Comparison of ENCODE assay signal across 16 cellular contexts in the genomic region with DNA sequence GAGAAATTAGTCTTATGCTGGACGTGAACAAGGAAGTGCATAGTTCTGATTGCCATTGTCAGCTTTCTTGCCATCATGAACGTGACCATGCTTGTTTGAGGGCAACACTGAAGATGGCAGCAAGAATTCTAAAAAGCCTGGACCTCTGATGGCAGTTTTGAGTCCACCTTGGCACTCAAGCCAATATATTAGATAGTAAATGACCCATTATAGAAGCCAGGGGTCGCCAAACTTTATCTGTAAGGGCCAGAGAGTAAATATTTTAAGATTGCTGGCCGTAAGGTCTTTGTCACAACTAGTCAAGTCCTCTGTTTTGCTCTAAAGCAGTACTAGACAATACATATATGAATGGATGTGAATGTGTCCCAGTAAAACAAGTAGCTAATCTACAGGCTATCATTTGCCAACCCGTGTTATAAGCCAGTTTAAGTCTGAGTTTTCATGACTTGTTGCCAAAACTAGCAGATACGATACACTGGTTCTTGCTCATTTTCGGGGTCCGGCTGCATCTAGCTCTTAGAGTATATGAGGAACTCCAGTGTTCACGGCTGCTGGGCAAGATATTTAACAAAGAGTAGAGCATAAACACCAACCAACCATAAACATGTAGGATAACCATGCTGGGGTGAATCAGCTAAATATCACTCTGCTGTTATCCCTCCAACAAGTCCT.
A peak's percentile ranks its signal among the peaks of the same experiment; 100 is the strongest.
DNase-seq lines count a peak whose midpoint lies in the region; ATAC-seq and TF ChIP-seq lines count a peak whose summit lies in the region.
"Had no signal": no experiment of that assay in that cellular context is flagged by ENCODE, and none has a peak within 500 bp of the region (broad histone marks: within the 10 kb centered on the region; RNA-seq: fewer than 3 reads in every experiment).

No MANE protein-coding gene starts in this region.

- H2BK15ac ChIP-seq in H9 (ENCODE audit: low read depth, low read length) = no peak overlapping the region

- no peak overlapping the region for H3K27ac ChIP-seq in CD4-positive, CD25-positive, alpha-beta regulatory T cell (ENCODE audit: insufficient read depth, low read length, poor library complexity, severe bottlenecking)
- no peak overlapping the region for H3K27ac ChIP-seq in H9 (ENCODE audit: insufficient read length, low read depth, low read length)
- H3K27ac ChIP-seq in coronary artery = no peak overlapping the region
- no peak overlapping the region for H3K27ac ChIP-seq in colonic mucosa
- H3K27ac ChIP-seq: KMS-11 had no signal

- POLR2A ChIA-PET in T-cell (lab: Charles Lee) = no interaction called here

- no peak for ATAC-seq in CD4-positive, CD25-positive, alpha-beta regulatory T cell (ENCODE audit: low read depth in 2 of 2)
- ATAC-seq in T-cell (replicated peaks in 1 of 4) = no peak
- ATAC-seq in memory B cell (ENCODE audit: low read depth) = no peak
- no peak for ATAC-seq in GM21515 (IDR thresholded peaks at IDR 0.05; ENCODE audit: unreplicated experiment)
- no peak for ATAC-seq in GM21723 (IDR thresholded peaks at IDR 0.05; ENCODE audit: unreplicated experiment)

- H3K4me3 Mint-ChIP-seq in CD4-positive, CD25-positive, alpha-beta regulatory T cell = no peak overlapping the region
- H3K4me3 Mint-ChIP-seq in H9 (no peak overlapping the region), T-cell (no peak overlapping the region), memory B cell (no peak overlapping the region)
- H3K4me3 Mint-ChIP-seq: CD14-positive monocyte had no signal

- H3K79me1 ChIP-seq in H9 (ENCODE audit: insufficient read depth, low read depth, low read length, poor library complexity, severe bottlenecking) = no peaks in the 10 kb centered on the region

- H3K18ac ChIP-seq in H9 (ENCODE audit: insufficient read length, low read depth, low read length) = no peak overlapping the region

- H3K27ac Mint-ChIP-seq in CD4-positive, CD25-positive, alpha-beta regulatory T cell = peak overlapping the region; percentile 26 to 96 (median 83)
- H3K27ac Mint-ChIP-seq in H9 = peak overlapping the region in 1 of 3 experiments; percentile 37; a peak in 2 of 7 replicates
- H3K27ac Mint-ChIP-seq in T-cell = peak overlapping the region; percentile 49 to 68
- H3K27ac Mint-ChIP-seq in memory B cell = peak overlapping the region; percentile 84

- H4K20me1 ChIP-seq in H9 (ENCODE audit: control insufficient read depth, insufficient read depth, insufficient read length) = no peaks in the 10 kb centered on the region

- no peaks in the 10 kb centered on the region for H3K27me3 ChIP-seq in CD4-positive, CD25-positive, alpha-beta regulatory T cell (ENCODE audit: control insufficient read depth, insufficient read depth, low read length)
- H3K27me3 ChIP-seq in H9 (ENCODE audit: insufficient read depth, low read length) (no peaks in the 10 kb centered on the region), colonic mucosa (no peaks in the 10 kb centered on the region)

- H3K36me3 ChIP-seq in CD4-positive, CD25-positive, alpha-beta regulatory T cell (ENCODE audit: control insufficient read depth, insufficient read depth, low read length) = no peaks in the 10 kb centered on the region
- no peaks in the 10 kb centered on the region for H3K36me3 ChIP-seq in colonic mucosa

- no peak overlapping the region for H4K5ac ChIP-seq in H9 (ENCODE audit: insufficient read length, low read depth, low read length)

- no peak overlapping the region for H2AK5ac ChIP-seq in H9 (ENCODE audit: insufficient read length, low read length)

- CTCF ChIA-PET in T-cell (lab: Charles Lee) = interaction anchor here in 1 of 2 donors (0.6 kb wide), 1 partner anchor 195 kb away, joined by 3 read pairs; no protein-coding TSS in a partner anchor

- no peak for DNase-seq in CD4-positive, CD25-positive, alpha-beta regulatory T cell
- DNase-seq in H9 = no peak
- no peak for DNase-seq in T-cell
- DNase-seq in memory B cell (ENCODE audit: low spot score in 2 of 2) = no peak
- no peak for DNase-seq in coronary artery (ENCODE audit: low spot score)
- DNase-seq in colonic mucosa = no peak
- DNase-seq: DMS53, NCI-H1436 treated with DMSO at 0.1 percent for 48 hours, NCI-H2081, NCI-H510A, SHP77, SK-N-SH had no signal

- H3K36me3 Mint-ChIP-seq in CD4-positive, CD25-positive, alpha-beta regulatory T cell = no peaks in the 10 kb centered on the region
- peaks cover 0 to 3% (median 2%) of the 10 kb centered on the region in 3 experiments; a peak in 4 of 7 replicates for H3K36me3 Mint-ChIP-seq in H9 (ENCODE audit: insufficient read depth in 1 of 3, low read depth in 3 of 3)
- no peaks in the 10 kb centered on the region for H3K36me3 Mint-ChIP-seq in T-cell
- H3K36me3 Mint-ChIP-seq in memory B cell = peaks cover 5% of the 10 kb centered on the region
- H3K36me3 Mint-ChIP-seq: CD14-positive monocyte had no signal

- no peak overlapping the region for H3K4ac ChIP-seq in H9 (ENCODE audit: low read depth, low read length)

- H3K4me2 ChIP-seq in H9 (ENCODE audit: insufficient read depth, insufficient read length, low read length) = no peak overlapping the region
- H3K4me2 ChIP-seq: KMS-11, SK-N-SH had no signal

- no CpG with 5 or more reads among the region's 9 CpGs for WGBS in H9 (ENCODE audit: extremely low coverage, insufficient read length, low lambda C conversion rate)

- peaks cover 28 to 90% (median 58%) of the 10 kb centered on the region in 4 donors for H3K4me1 Mint-ChIP-seq in CD4-positive, CD25-positive, alpha-beta regulatory T cell
- peaks cover 48 to 53% of the 10 kb centered on the region in 2 experiments for H3K4me1 Mint-ChIP-seq in H9
- H3K4me1 Mint-ChIP-seq in T-cell = peaks cover 49 to 67% (median 53%) of the 10 kb centered on the region in 3 donors
- peaks cover 36% of the 10 kb centered on the region for H3K4me1 Mint-ChIP-seq in memory B cell

- H3K23ac ChIP-seq in H9 (ENCODE audit: insufficient read length, low read depth, low read length) = no peak overlapping the region

- no peaks in the 10 kb centered on the region for H3K9me3 ChIP-seq in CD4-positive, CD25-positive, alpha-beta regulatory T cell (ENCODE audit: control insufficient read depth in 2 of 2, low read length in 2 of 2)
- no peaks in the 10 kb centered on the region for H3K9me3 ChIP-seq in H9 (ENCODE audit: control insufficient read depth, low read depth, low read length)
- H3K9me3 ChIP-seq in colonic mucosa = no peaks in the 10 kb centered on the region
- H3K9me3 ChIP-seq: SK-N-SH had no signal

- H3K14ac ChIP-seq in H9 (ENCODE audit: insufficient read depth, low read length) = no peak overlapping the region

- H2AFZ ChIP-seq in H9 (ENCODE audit: low read length) = no peak overlapping the region

- H3K23me2 ChIP-seq in H9 (ENCODE audit: insufficient read length, low read depth, low read length, poor library complexity, severe bottlenecking) = no peaks in the 10 kb centered on the region

- H4K91ac ChIP-seq in H9 (ENCODE audit: insufficient read length, low read depth, low read length) = no peak overlapping the region

- no peak overlapping the region for H3T11ph ChIP-seq in H9 (ENCODE audit: low read length)

- no peak overlapping the region for H2BK120ac ChIP-seq in H9 (ENCODE audit: low read depth, low read length, poor library complexity, severe bottlenecking)

- H3K4me1 ChIP-seq in CD4-positive, CD25-positive, alpha-beta regulatory T cell (ENCODE audit: control insufficient read depth, insufficient read depth, low read length, poor library complexity, severe bottlenecking) = peaks cover 46% of the 10 kb centered on the region
- H3K4me1 ChIP-seq in H9 (ENCODE audit: insufficient read depth, low read length) (peaks cover 16% of the 10 kb centered on the region), colonic mucosa (peaks cover 3% of the 10 kb centered on the region)

- peak; percentile 46 for TF ChIP-seq CTCF in H9 (conservative IDR thresholded peaks at IDR 0.05)
- TF ChIP-seq CTCF in coronary artery (IDR thresholded peaks at IDR 0.05) = no peak
- no peak for TF ChIP-seq CTCF in colonic mucosa (IDR thresholded peaks at IDR 0.05)

- no peak overlapping the region for H4K8ac ChIP-seq in H9 (replicated peaks; ENCODE audit: insufficient read length, low read depth, low read length)

- no peak overlapping the region for H2BK12ac ChIP-seq in H9 (ENCODE audit: insufficient read length, low read depth, low read length)

- no peak overlapping the region for H3K4me3 ChIP-seq in CD4-positive, CD25-positive, alpha-beta regulatory T cell (ENCODE audit: low read depth, low read length)
- H3K4me3 ChIP-seq in coronary artery (no peak overlapping the region), colonic mucosa (no peak overlapping the region)

- H3K9me3 Mint-ChIP-seq in CD4-positive, CD25-positive, alpha-beta regulatory T cell = peaks cover 0 to 4% (median 0%) of the 10 kb centered on the region in 7 donors
- H3K9me3 Mint-ChIP-seq in H9 (no peaks in the 10 kb centered on the region), T-cell (no peaks in the 10 kb centered on the region), memory B cell (peaks cover 5% of the 10 kb centered on the region)
- H3K9me3 Mint-ChIP-seq: CD14-positive monocyte had no signal

- H2BK20ac ChIP-seq in H9 (ENCODE audit: low read depth, low read length, poor library complexity, severe bottlenecking) = no peak overlapping the region

- H3K9ac ChIP-seq in H9 (ENCODE audit: extremely low read depth, insufficient read length, low read length) = no peak overlapping the region
- no peak overlapping the region for H3K9ac ChIP-seq in colonic mucosa (ENCODE audit: low read depth in 2 of 2, low read length in 2 of 2)
- H3K9ac ChIP-seq: KMS-11, SK-N-SH had no signal

- no peak overlapping the region for H3K56ac ChIP-seq in H9 (ENCODE audit: insufficient read length, low read depth, low read length)

- H3K79me2 ChIP-seq in H9 (ENCODE audit: insufficient read depth, low read length) = no peaks in the 10 kb centered on the region

- intact Hi-C loops in colonic mucosa (cut with DNase I) = no loop called here

- no peaks in the 10 kb centered on the region for H3K27me3 Mint-ChIP-seq in CD4-positive, CD25-positive, alpha-beta regulatory T cell
- H3K27me3 Mint-ChIP-seq in H9 (ENCODE audit: low read depth) = no peaks in the 10 kb centered on the region
- H3K27me3 Mint-ChIP-seq in T-cell = no peaks in the 10 kb centered on the region
- H3K27me3 Mint-ChIP-seq in memory B cell = no peaks in the 10 kb centered on the region

- no peak overlapping the region for H2BK5ac ChIP-seq in H9 (ENCODE audit: insufficient read length, low read length)
